ENCODE assay signal across 17 cellular contexts in the genomic region with DNA sequence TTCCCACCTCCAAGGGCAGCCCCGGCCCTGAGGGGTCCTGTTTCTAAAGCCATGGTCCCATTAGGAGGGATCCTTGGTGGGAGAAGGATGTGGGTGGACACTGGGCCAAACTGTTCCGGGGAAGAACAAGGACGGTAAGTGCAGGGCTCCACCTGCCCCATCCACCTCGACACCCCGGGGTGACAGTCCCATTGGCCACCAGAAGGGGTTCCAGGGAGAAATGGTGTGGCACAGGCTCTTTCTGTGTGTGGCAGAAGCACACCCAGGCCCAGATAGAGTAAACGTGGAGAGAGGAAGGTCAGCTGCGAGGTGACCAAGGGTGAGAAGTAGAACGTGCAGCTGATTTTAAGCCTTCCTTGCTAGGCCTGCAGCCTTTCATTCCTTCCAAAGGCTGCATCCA. TPM values are rescaled to one million over a fixed set of nuclear protein-coding genes. Genes with fewer than 3 reads are reported as not detected.
DNase-seq lines count a peak whose midpoint lies in the region; ATAC-seq and TF ChIP-seq lines count a peak whose summit lies in the region.
"Had no signal": no experiment of that assay in that cellular context is flagged by ENCODE, and none has a peak within 500 bp of the region (broad histone marks: within the 10 kb centered on the region; RNA-seq: fewer than 3 reads in every experiment).

No MANE protein-coding gene starts in this region.

- peak overlapping the region; percentile 21 for H3K27ac ChIP-seq in AG04450 (ENCODE audit: low read depth, low read length)
- peak overlapping the region; percentile 38 for H3K27ac ChIP-seq in brain microvascular endothelial cell
- H3K27ac ChIP-seq in prostate gland = no peak overlapping the region

- 85% methylated on average over 8 of the region's 8 CpGs for WGBS in prostate gland

- H3K9me3 Mint-ChIP-seq in HFFc6 (no peaks in the 10 kb centered on the region), mesothelial cell of epicardium (peaks cover 3% of the 10 kb centered on the region)

- POLR2A ChIA-PET in AG04450 (lab: Yijun Ruan, JAX) = no interaction called here

- peaks cover 4% of the 10 kb centered on the region for H3K4me1 ChIP-seq in prostate gland (replicated peaks)

- no peak for TF ChIP-seq POLR2A in prostate gland (IDR thresholded peaks at IDR 0.05)

- TF ChIP-seq CTCF in AG04450 (IDR thresholded peaks at IDR 0.05; ENCODE audit: low read depth, low read length) = no peak
- peak; percentile 27; the same call in 1 of the 2 replicates for TF ChIP-seq CTCF in HFFc6 (IDR thresholded peaks at IDR 0.05)
- TF ChIP-seq CTCF in brain microvascular endothelial cell (IDR thresholded peaks at IDR 0.05; ENCODE audit: low read depth, low read length, missing control alignments) = no peak
- TF ChIP-seq CTCF in mesothelial cell of epicardium (IDR thresholded peaks at IDR 0.05; ENCODE audit: unreplicated experiment) = no peak
- TF ChIP-seq CTCF in prostate gland (IDR thresholded peaks at IDR 0.05) = no peak

- H3K36me3 Mint-ChIP-seq in HFFc6 (ENCODE audit: low read depth) = peaks cover 60% of the 10 kb centered on the region
- H3K36me3 Mint-ChIP-seq in mesothelial cell of epicardium = peaks cover 20% of the 10 kb centered on the region

- no peak for ATAC-seq in GM21825 (IDR thresholded peaks at IDR 0.05; ENCODE audit: unreplicated experiment)
- ATAC-seq: activated CD4-positive, alpha-beta T cell treated with anti-CD3 and anti-CD28 coated beads for 36 hours had no signal

- peak overlapping the region; percentile 60; the same call in 1 of the 2 replicates for H3K4me3 Mint-ChIP-seq in HFFc6
- no peak overlapping the region for H3K4me3 Mint-ChIP-seq in mesothelial cell of epicardium
- H3K4me3 Mint-ChIP-seq: activated CD4-positive, alpha-beta T cell treated with anti-CD3 and anti-CD28 coated beads for 36 hours had no signal

- H3K4me1 Mint-ChIP-seq in HFFc6 (ENCODE audit: low read depth) = peaks cover 81% of the 10 kb centered on the region
- peaks cover 19% of the 10 kb centered on the region for H3K4me1 Mint-ChIP-seq in mesothelial cell of epicardium

- H3K4me3 ChIP-seq in AG04450 (ENCODE audit: low read depth, low read length) = no peak overlapping the region
- H3K4me3 ChIP-seq in brain microvascular endothelial cell (ENCODE audit: low read depth, low read length) = no peak overlapping the region
- H3K4me3 ChIP-seq in prostate gland = no peak overlapping the region
- H3K4me3 ChIP-seq: esophagus muscularis mucosa, heart left ventricle had no signal

- H3K27me3 Mint-ChIP-seq in HFFc6 (ENCODE audit: insufficient read depth) (peaks cover 4% of the 10 kb centered on the region), mesothelial cell of epicardium (ENCODE audit: low read depth) (no peaks in the 10 kb centered on the region)
- H3K27me3 Mint-ChIP-seq: activated CD4-positive, alpha-beta T cell treated with anti-CD3 and anti-CD28 coated beads for 36 hours had no signal

- CTCF ChIA-PET in AG04450 (lab: Charles Lee) = no interaction called here

- DNase-seq in AG04450 (ENCODE audit: low read depth, low spot score) (no peak), HFFc6 (no peak), brain microvascular endothelial cell (no peak), mesothelial cell of epicardium (ENCODE audit: low spot score in 2 of 2, unreplicated experiment in 2 of 2) (no peak), prostate gland (ENCODE audit: low spot score) (no peak), kidney tubule cell (ENCODE audit: low spot score) (no peak)
- DNase-seq in activated naive CD4-positive, alpha-beta T cell treated with anti-CD3 and anti-CD28 coated beads, Interleukin-2, amount 50 U/mL, for 16 hours = no peak
- DNase-seq: activated CD4-positive, alpha-beta T cell treated with anti-CD3 and anti-CD28 coated beads for 36 hours; AML-193; KG1; NCI-H1048; NCI-H526 treated with DMSO at 0.1 percent for 48 hours; occipital lobe; substantia nigra had no signal

- H3K27me3 ChIP-seq in AG04450 (ENCODE audit: control insufficient read depth, insufficient read depth, low read length) (no peaks in the 10 kb centered on the region), brain microvascular endothelial cell (replicated peaks) (no peaks in the 10 kb centered on the region), prostate gland (replicated peaks; ENCODE audit: insufficient read depth) (no peaks in the 10 kb centered on the region)
- H3K27me3 ChIP-seq: esophagus muscularis mucosa, heart left ventricle had no signal

- H3K36me3 ChIP-seq in brain microvascular endothelial cell (replicated peaks) = peaks cover 43% of the 10 kb centered on the region
- H3K36me3 ChIP-seq in prostate gland = peaks cover 4 to 13% of the 10 kb centered on the region in 2 donors

- H3K27ac Mint-ChIP-seq in HFFc6 (peak overlapping the region; percentile 84), mesothelial cell of epicardium (peak overlapping the region; percentile 73)
- H3K27ac Mint-ChIP-seq: activated CD4-positive, alpha-beta T cell treated with anti-CD3 and anti-CD28 coated beads for 36 hours had no signal

- no peaks in the 10 kb centered on the region for H3K9me3 ChIP-seq in AG04450 (ENCODE audit: control insufficient read depth, insufficient read depth, low read length)
- H3K9me3 ChIP-seq in prostate gland = no peaks in the 10 kb centered on the region
- H3K9me3 ChIP-seq: esophagus muscularis mucosa had no signal

- in situ Hi-C loops in brain microvascular endothelial cell (cut with HindIII; ENCODE audit: low pct_ligation_motif_present, low sequenced_read_pairs) = no loop called here

- intact Hi-C loops in prostate gland (cut with DNase I) = no loop called here

RNA-seq across cellular contexts. Expression of a gene that starts 12.0 kb away (rescaled TPM):
- polyA plus RNA-seq in AG04450 (2011; rRNA removed) = 220 and 319 TPM in 2 replicates
- polyA minus RNA-seq in AG04450 (2011; rRNA and poly(A)+ RNA removed) = 238 and 315 TPM in 2 replicates
- total RNA-seq in HFFc6 (2021; fragmentation: NEBNext Ultra II Directional; extraction: Animal tissue kit (Norgen Biotek cat#: 25700)) = 100 to 1,000 TPM; 335 to 562 (median 471) TPM
- total RNA-seq in mesothelial cell of epicardium = 181 to 185 TPM (median 181 TPM) in 3 replicates
- total RNA-seq in prostate gland = 100 to 1,000 TPM; 187 to 226 TPM

Comparison
In these comparisons a context has a peak if more than half of its experiments do, and no peak if none do; other contexts are left out.
1. H3K27ac ChIP-seq: peak in AG04450 (single experiment) and brain microvascular endothelial cell (single experiment); none in prostate gland (0 of 2).